Comparison of ENCODE assay signal across 8 cellular contexts in the genomic region with DNA sequence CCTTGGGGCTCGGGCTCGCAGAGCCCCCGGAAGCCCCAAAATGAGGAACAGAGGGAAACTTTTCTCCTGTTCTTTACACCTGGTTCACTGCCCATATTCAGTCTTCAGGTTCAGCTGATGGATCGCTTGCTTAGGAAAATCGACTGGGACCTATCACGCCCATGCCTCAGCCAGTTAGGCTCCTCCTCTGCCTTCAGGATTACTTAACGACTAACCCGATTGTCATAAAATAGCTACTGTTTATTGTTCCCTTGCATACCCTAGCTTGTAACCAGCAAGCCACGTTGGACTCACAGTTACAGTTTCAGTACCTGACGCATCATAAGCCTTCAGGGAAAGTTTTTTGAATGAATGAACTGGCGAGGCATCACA. TPM values are rescaled to one million over a fixed set of nuclear protein-coding genes. Genes with fewer than 3 reads are reported as not detected.
DNase-seq lines count a peak whose midpoint lies in the region; ATAC-seq, FAIRE-seq and TF ChIP-seq lines count a peak whose summit lies in the region.

No MANE protein-coding gene starts in this region.

- H3K9me3 ChIP-seq in PC-3 (ENCODE audit: low read length) (no peaks in the 10 kb centered on the region), ovary (no peaks in the 10 kb centered on the region)

- no peak for TF ChIP-seq POLR2A in ovary (IDR thresholded peaks at IDR 0.05)

- ATAC-seq in PC-3 = no peak; the same call in 1 of the 2 replicates
- ATAC-seq in GM21526 (IDR thresholded peaks at IDR 0.05; ENCODE audit: low FRiP score, unreplicated experiment) = no peak
- no peak for ATAC-seq in GM18498 (IDR thresholded peaks at IDR 0.05; ENCODE audit: unreplicated experiment)

- H3K27ac ChIP-seq in PC-3 (ENCODE audit: low read length) (peak overlapping the region; percentile 81; the same call in 1 of the 2 replicates), ovary (peak overlapping the region; percentile 72 to 88)

- H3K4me1 ChIP-seq in PC-3 (ENCODE audit: insufficient read depth, low read length) (peaks cover 15% of the 10 kb centered on the region), ovary (ENCODE audit: insufficient read depth) (peaks cover 7% of the 10 kb centered on the region)

- POLR2A ChIA-PET in PC-3 (lab: Charles Lee; ENCODE audit: unreplicated experiment) = no interaction called here

- CTCF ChIA-PET in PC-3 (lab: Charles Lee) = no interaction called here

- peak overlapping the region; percentile 99 for H3K9ac ChIP-seq in PC-3 (ENCODE audit: low read length)

- no peaks in the 10 kb centered on the region for H3K9me2 ChIP-seq in PC-3 (replicated peaks; ENCODE audit: low read length)

- peak overlapping the region; percentile 99 for H3K4me2 ChIP-seq in PC-3 (ENCODE audit: low read length)

- peak overlapping the region; percentile 84 for H2AFZ ChIP-seq in PC-3 (ENCODE audit: low read length)

- no peaks in the 10 kb centered on the region for H3F3A ChIP-seq in PC-3 (ENCODE audit: low read length, unreplicated experiment)

- DNase-seq in GM19239 (ENCODE audit: insufficient read length, low spot score) (no peak), PC-3 (peak; percentile 25), epithelial cell of esophagus (ENCODE audit: low read depth) (peak; percentile 56), ovary (no peak), AG20443 (ENCODE audit: low spot score) (no peak), NCI-H2196 (lab: John Stamatoyannopoulos, UW; ENCODE audit: unreplicated experiment) (no peak)

- no peaks in the 10 kb centered on the region for H3K27me3 ChIP-seq in PC-3 (ENCODE audit: low read length)
- H3K27me3 ChIP-seq in ovary = no peaks in the 10 kb centered on the region

- TF ChIP-seq EP300 in ovary (IDR thresholded peaks at IDR 0.05) = no peak

- WGBS in ovary, 3 donors = 1 to 2% (median 2%) methylated on average over 11 of the region's 11 CpGs

- H3K79me2 ChIP-seq in PC-3 (ENCODE audit: low read length) = peaks cover 48% of the 10 kb centered on the region

- H3K4me3 ChIP-seq in PC-3 (ENCODE audit: low read length) (peak overlapping the region; percentile 95), epithelial cell of esophagus (ENCODE audit: low read length) (peak overlapping the region; percentile 63), ovary (peak overlapping the region; percentile 63)

- peaks cover 36% of the 10 kb centered on the region for H4K20me1 ChIP-seq in PC-3 (ENCODE audit: low read length)

- TF ChIP-seq CTCF in PC-3 (conservative IDR thresholded peaks at IDR 0.05; ENCODE audit: low read depth, low read length) = no peak
- TF ChIP-seq CTCF in epithelial cell of esophagus (IDR thresholded peaks at IDR 0.05; ENCODE audit: insufficient read depth, low read depth, low read length, missing control alignments) = no peak
- no peak for TF ChIP-seq CTCF in ovary (IDR thresholded peaks at IDR 0.05)

- intact Hi-C loops in PC-3 (cut with micrococcal nuclease) = no loop called here
- intact Hi-C loops in ovary (cut with DNase I) = no loop called here

- BruUV-seq in PC-3 (replicated peaks; lab: Mats Ljungman, UMichigan) = no TSS peak

- H3K36me3 ChIP-seq in PC-3 (ENCODE audit: low read depth, low read length) = peaks cover 41% of the 10 kb centered on the region
- no peaks in the 10 kb centered on the region for H3K36me3 ChIP-seq in ovary

- peak; percentile 69 for FAIRE-seq in GM19239 (lab: Jason Lieb, UNC)

RNA-seq across cellular contexts. Expression of a gene that starts 0.7 kb away (rescaled TPM):
- total RNA-seq in PC-3 (2014; rRNA removed) (78.5 and 102 TPM in 2 replicates), ovary (100 to 1,000 TPM; 106 to 169 (median 143) TPM)
- 100 to 1,000 TPM; 113 to 175 TPM for polyA plus RNA-seq in ovary

RNA-seq across cellular contexts. Expression of a gene that starts 33.9 kb away (rescaled TPM):
- 0.26 and 0.92 TPM in 2 replicates for total RNA-seq in PC-3 (2014; rRNA removed)
- total RNA-seq in ovary = under 1 TPM in 1 of 7 donors, not detected in 6; 0.10 TPM
- polyA plus RNA-seq in ovary = under 1 TPM in 1 of 2 donors, not detected in 1; 0.08 TPM

RNA-seq across cellular contexts. Expression of a gene that starts 46.7 kb away (rescaled TPM):
- total RNA-seq in PC-3 (2014; rRNA removed) = 151 and 290 TPM in 2 replicates
- 100 to 1,000 TPM in 1 of 7 donors, 10 to 100 TPM in 6; 31.7 to 111 (median 72.5) TPM for total RNA-seq in ovary
- polyA plus RNA-seq in ovary = 10 to 100 TPM; 52.5 to 55.1 TPM

Comparison
In these comparisons a context has a peak if more than half of its experiments do, and no peak if none do; other contexts are left out.
1. DNase-seq: peak in PC-3 (single experiment) and epithelial cell of esophagus (single experiment); none in GM19239 (single experiment), ovary (0 of 5), AG20443 (single experiment) and NCI-H2196 (single experiment).
2. Peak in every context shown above with its lines, with median percentiles within 50 percentile points of each other: H3K4me3 ChIP-seq.